In the genomic region with DNA sequence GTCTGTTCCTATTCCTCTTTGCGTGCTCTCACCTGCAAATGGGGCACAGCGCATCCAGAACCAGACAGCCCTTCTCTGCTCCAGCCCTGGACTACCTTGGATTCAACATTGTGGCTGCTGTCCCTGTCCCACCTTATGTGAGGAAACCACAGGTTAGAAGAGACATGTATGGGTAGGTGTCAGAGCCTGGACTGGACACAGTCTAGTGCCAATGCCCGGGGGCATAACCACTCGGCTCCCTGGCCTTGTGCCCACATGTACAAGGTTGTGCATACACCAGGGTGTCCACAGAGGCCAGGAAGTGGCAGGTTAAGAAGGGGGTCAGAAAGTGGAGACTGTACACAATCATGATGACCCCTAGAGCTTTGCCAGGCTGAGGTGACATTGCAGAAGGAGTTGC, we compare ENCODE assay signal across 35 cellular contexts.
"Had no signal": no experiment of that assay in that cellular context is flagged by ENCODE, and none has a peak within 500 bp of the region (broad histone marks: within the 10 kb centered on the region; RNA-seq: fewer than 3 reads in every experiment).

No MANE protein-coding gene starts in this region.

- H3K4me3 ChIP-seq: ascending aorta had no signal

- H3K36me3 ChIP-seq: ascending aorta had no signal

- H3K27ac ChIP-seq: ascending aorta, VCaP had no signal

- H3K4me1 Mint-ChIP-seq: activated B cell treated with CpG ODN at 0.5 μM for 24 hours; activated CD4-positive, alpha-beta T cell treated with anti-CD3 and anti-CD28 coated beads, Interleukin-2, amount 10 ng/mL, durations not matched to agents 24 days and 14 days; activated naive CD4-positive, alpha-beta T cell treated with anti-CD3 and anti-CD28 coated beads, Interleukin-2, amount 10 ng/mL, durations not matched to agents 7 days and 5 days; activated naive CD4-positive, alpha-beta T cell treated with anti-CD3 and anti-CD28 coated beads, Interleukin-2, amount 50 U/mL, for 24 hours; activated naive CD8-positive, alpha-beta T cell treated with anti-CD3 and anti-CD28 coated beads, Interleukin-2, amount 10 ng/mL, durations not matched to agents 7 days and 5 days; activated naive CD8-positive, alpha-beta T cell treated with anti-CD3 and anti-CD28 coated beads, Interleukin-2, amount 50 U/mL, for 24 hours; activated T-helper 17 cell treated with anti-CD3 and anti-CD28 coated beads, Interleukin-2, amount 50 U/mL, for 72 hours; brain had no signal

- H3K9me3 Mint-ChIP-seq: activated CD4-positive, alpha-beta T cell treated with anti-CD3 and anti-CD28 coated beads, Interleukin-2, amount 10 ng/mL, durations not matched to agents 24 days and 14 days; activated CD8-positive, alpha-beta T cell treated with anti-CD3 and anti-CD28 coated beads for 36 hours; activated naive CD4-positive, alpha-beta T cell treated with anti-CD3 and anti-CD28 coated beads, Interleukin-2, amount 10 ng/mL, durations not matched to agents 7 days and 5 days; activated naive CD4-positive, alpha-beta T cell treated with anti-CD3 and anti-CD28 coated beads, Interleukin-2, amount 50 U/mL, for 24 hours; activated naive CD8-positive, alpha-beta T cell treated with anti-CD3 and anti-CD28 coated beads, Interleukin-2, amount 50 U/mL, for 24 hours; activated T-cell treated with anti-CD3 and anti-CD28 coated beads, Interleukin-2, amount 50 U/mL, for 4 hours; activated T-cell treated with anti-CD3 and anti-CD28 coated beads, Interleukin-2, amount 50 U/mL, for 72 hours; activated T-helper 1 cell treated with anti-CD3 and anti-CD28 coated beads, Interleukin-12 subunit alpha, Interleukin-12 subunit beta, Interleukin-2, Interleukin-4 antibody, amounts not matched to agents 30 ng/mL and 10 ng/mL and 1 ng/mL, durations not matched to agents 14 hours and 24 hours and 36 hours; T-helper 1 cell treated with Interleukin-12 subunit alpha and Interleukin-12 subunit beta and Interleukin-4 antibody, amounts not matched to agents 30 μg/mL and 1 μg/mL, for 36 hours; T-helper 2 cell treated with Interferon-gamma antibody and Interleukin-4, amounts not matched to agents 5 μg/mL and 100 μg/mL, for 36 hours had no signal

- H3K4me3 Mint-ChIP-seq: activated B cell treated with CpG ODN at 0.5 μM for 24 hours; activated CD4-positive, alpha-beta memory T cell treated with anti-CD3 and anti-CD28 coated beads for 36 hours; activated CD4-positive, alpha-beta T cell treated with anti-CD3 and anti-CD28 coated beads, Interleukin-2, amount 10 ng/mL, durations not matched to agents 24 days and 14 days; activated CD8-positive, alpha-beta T cell treated with anti-CD3 and anti-CD28 coated beads for 36 hours; activated naive CD4-positive, alpha-beta T cell treated with anti-CD3 and anti-CD28 coated beads, Interleukin-2, amount 10 ng/mL, durations not matched to agents 7 days and 5 days; activated naive CD4-positive, alpha-beta T cell treated with anti-CD3 and anti-CD28 coated beads, Interleukin-2, amount 50 U/mL, for 24 hours; activated naive CD8-positive, alpha-beta T cell; activated naive CD8-positive, alpha-beta T cell treated with anti-CD3 and anti-CD28 coated beads, Interleukin-2, amount 10 ng/mL, durations not matched to agents 7 days and 5 days; activated naive CD8-positive, alpha-beta T cell treated with anti-CD3 and anti-CD28 coated beads, Interleukin-2, amount 50 U/mL, for 24 hours; activated T-cell treated with anti-CD3 and anti-CD28 coated beads, Interleukin-2, amount 50 U/mL, for 4 hours; activated T-cell treated with anti-CD3 and anti-CD28 coated beads, Interleukin-2, amount 50 U/mL, for 72 hours; activated T-helper 1 cell treated with anti-CD3 and anti-CD28 coated beads, Interleukin-12 subunit alpha, Interleukin-12 subunit beta, Interleukin-2, Interleukin-4 antibody, amounts not matched to agents 30 ng/mL and 10 ng/mL and 1 ng/mL, durations not matched to agents 14 hours and 24 hours and 36 hours; activated T-helper 17 cell treated with anti-CD3 and anti-CD28 coated beads, Interleukin-2, amount 50 U/mL, for 72 hours; brain; T-helper 1 cell treated with Interleukin-12 subunit alpha and Interleukin-12 subunit beta and Interleukin-4 antibody, amounts not matched to agents 30 μg/mL and 1 μg/mL, for 36 hours; T-helper 2 cell treated with Interferon-gamma antibody and Interleukin-4, amounts not matched to agents 5 μg/mL and 100 μg/mL, for 36 hours had no signal

- H3K27me3 ChIP-seq: ascending aorta had no signal

- FAIRE-seq: TTC549 had no signal

- H3K4me1 ChIP-seq: ascending aorta had no signal

- H3K36me3 Mint-ChIP-seq: activated CD4-positive, alpha-beta memory T cell treated with anti-CD3 and anti-CD28 coated beads for 36 hours; activated naive CD4-positive, alpha-beta T cell treated with anti-CD3 and anti-CD28 coated beads, Interleukin-2, amount 10 ng/mL, durations not matched to agents 7 days and 5 days; activated naive CD4-positive, alpha-beta T cell treated with anti-CD3 and anti-CD28 coated beads, Interleukin-2, amount 50 U/mL, for 24 hours; activated naive CD8-positive, alpha-beta T cell; activated naive CD8-positive, alpha-beta T cell treated with anti-CD3 and anti-CD28 coated beads, Interleukin-2, amount 10 ng/mL, durations not matched to agents 7 days and 5 days; brain had no signal

- H3K27ac Mint-ChIP-seq: activated B cell treated with CpG ODN at 0.5 μM for 24 hours; activated CD4-positive, alpha-beta memory T cell treated with anti-CD3 and anti-CD28 coated beads for 36 hours; activated CD4-positive, alpha-beta T cell treated with anti-CD3 and anti-CD28 coated beads, Interleukin-2, amount 10 ng/mL, durations not matched to agents 24 days and 14 days; activated CD8-positive, alpha-beta T cell treated with anti-CD3 and anti-CD28 coated beads for 36 hours; activated naive CD4-positive, alpha-beta T cell treated with anti-CD3 and anti-CD28 coated beads, Interleukin-2, amount 10 ng/mL, durations not matched to agents 7 days and 5 days; activated naive CD4-positive, alpha-beta T cell treated with anti-CD3 and anti-CD28 coated beads, Interleukin-2, amount 50 U/mL, for 24 hours; activated naive CD8-positive, alpha-beta T cell; activated naive CD8-positive, alpha-beta T cell treated with anti-CD3 and anti-CD28 coated beads, Interleukin-2, amount 10 ng/mL, durations not matched to agents 7 days and 5 days; activated naive CD8-positive, alpha-beta T cell treated with anti-CD3 and anti-CD28 coated beads, Interleukin-2, amount 50 U/mL, for 24 hours; activated T-cell treated with anti-CD3 and anti-CD28 coated beads, Interleukin-2, amount 50 U/mL, for 72 hours; activated T-helper 1 cell treated with anti-CD3 and anti-CD28 coated beads, Interleukin-12 subunit alpha, Interleukin-12 subunit beta, Interleukin-2, Interleukin-4 antibody, amounts not matched to agents 30 ng/mL and 10 ng/mL and 1 ng/mL, durations not matched to agents 14 hours and 24 hours and 36 hours; activated T-helper 17 cell treated with anti-CD3 and anti-CD28 coated beads, Interleukin-2, amount 50 U/mL, for 72 hours; brain; T-helper 1 cell treated with Interleukin-12 subunit alpha and Interleukin-12 subunit beta and Interleukin-4 antibody, amounts not matched to agents 30 μg/mL and 1 μg/mL, for 36 hours; T-helper 2 cell treated with Interferon-gamma antibody and Interleukin-4, amounts not matched to agents 5 μg/mL and 100 μg/mL, for 36 hours had no signal

- ATAC-seq: activated CD8-positive, alpha-beta T cell treated with anti-CD3 and anti-CD28 coated beads for 36 hours; activated naive CD8-positive, alpha-beta T cell treated with anti-CD3 and anti-CD28 coated beads, Interleukin-2, amount 50 U/mL, for 24 hours; activated T-cell treated with anti-CD3 and anti-CD28 coated beads, Interleukin-2, amount 50 U/mL, for 4 hours; activated T-cell treated with anti-CD3 and anti-CD28 coated beads, Interleukin-2, amount 50 U/mL, for 72 hours; activated T-helper 17 cell treated with anti-CD3 and anti-CD28 coated beads, Interleukin-2, amount 50 U/mL, for 72 hours had no signal

- H3K9me3 ChIP-seq: ascending aorta had no signal

- DNase-seq: activated B cell treated with CpG ODN at 0.5 μM for 24 hours; activated CD4-positive, alpha-beta memory T cell treated with anti-CD3 and anti-CD28 coated beads for 36 hours; activated CD4-positive, alpha-beta T cell treated with anti-CD3 and anti-CD28 coated beads for 4 hours; activated CD4-positive, alpha-beta T cell treated with anti-CD3 and anti-CD28 coated beads, Interleukin-2, amount 10 ng/mL, durations not matched to agents 24 days and 14 days; activated CD4-positive, alpha-beta T cell treated with anti-CD3 and anti-CD28 coated beads, Interleukin-2, amount 50 U/mL, for 1 hour; activated CD4-positive, alpha-beta T cell treated with anti-CD3 and anti-CD28 coated beads, Interleukin-2, amount 50 U/mL, for 4 hours; activated CD4-positive, CD25-positive, alpha-beta regulatory T cell treated with anti-CD3 and anti-CD28 coated beads, Interleukin-2, amount 50 U/mL, for 72 hours; activated CD8-positive, alpha-beta memory T cell treated with anti-CD3 and anti-CD28 coated beads, Interleukin-2, amount 50 U/mL, for 4 hours; activated CD8-positive, alpha-beta T cell treated with anti-CD3 and anti-CD28 coated beads for 36 hours; activated effector memory CD4-positive, alpha-beta T cell treated with anti-CD3 and anti-CD28 coated beads, Interleukin-2, amount 50 U/mL, for 16 hours; activated gamma-delta T cell treated with Interleukin-2 at 50 U/mL for 16 hours; activated naive CD4-positive, alpha-beta T cell; activated naive CD4-positive, alpha-beta T cell treated with anti-CD3 and anti-CD28 coated beads, Interleukin-2, amount 10 ng/mL, durations not matched to agents 7 days and 5 days; activated naive CD8-positive, alpha-beta T cell treated with anti-CD3 and anti-CD28 coated beads, Interleukin-2, amount 10 ng/mL, durations not matched to agents 7 days and 5 days; activated naive CD8-positive, alpha-beta T cell treated with anti-CD3 and anti-CD28 coated beads, Interleukin-2, amount 50 U/mL, for 24 hours; activated T-cell treated with anti-CD3 and anti-CD28 coated beads for 4 hours; activated T-cell treated with anti-CD3 and anti-CD28 coated beads, Interleukin-2, amount 50 U/mL, for 1 hour; activated T-cell treated with anti-CD3 and anti-CD28 coated beads, Interleukin-2, amount 50 U/mL, for 4 hours; activated T-cell treated with anti-CD3 and anti-CD28 coated beads, Interleukin-2, amount 50 U/mL, for 72 hours; amygdala; anterior cingulate cortex; central memory CD4-positive, alpha-beta T cell; T-helper 1 cell; T-helper 2 cell; T-helper 9 cell had no signal
